ENCODE assay signal across 24 cellular contexts in the genomic region with DNA sequence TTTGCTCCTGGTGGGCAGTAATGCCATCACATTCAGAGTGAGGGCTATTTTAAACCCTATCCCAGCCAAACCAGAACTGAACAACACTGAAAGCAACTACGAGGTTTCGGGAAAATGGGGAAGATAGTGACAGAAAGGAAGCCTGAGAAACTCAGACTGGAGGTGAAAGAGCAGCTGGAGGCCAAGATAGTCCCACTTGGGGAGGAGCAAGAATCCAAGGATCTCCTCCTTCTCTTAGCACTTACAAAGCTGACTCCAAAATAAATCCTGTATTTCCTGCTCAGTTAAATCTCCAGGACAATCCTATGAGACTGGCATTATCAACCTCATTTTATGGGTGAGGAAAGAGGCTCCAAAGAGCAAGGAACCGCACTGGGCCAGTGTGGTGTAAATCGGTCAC.
"Had no signal": no experiment of that assay in that cellular context is flagged by ENCODE, and none has a peak within 500 bp of the region (broad histone marks: within the 10 kb centered on the region; RNA-seq: fewer than 3 reads in every experiment).

No MANE protein-coding gene starts in this region.

- H3K27ac Mint-ChIP-seq: naive thymus-derived CD8-positive, alpha-beta T cell; nephron; neural progenitor cell; stimulated activated effector memory CD8-positive, alpha-beta T cell treated with anti-CD3 and anti-CD28 coated beads, Interleukin-12 subunit alpha, Interleukin-12 subunit beta, amount 100 ng/mL, for 72 hours; stimulated activated naive B cell treated with anti-CD40 and anti-IgM and Interleukin-4, amounts not matched to agents 10 μg/mL and 1 μg/mL and 100 μg/mL, for 72 hours; stimulated activated naive CD8-positive, alpha-beta T cell treated with anti-CD3 and anti-CD28 coated beads, Interleukin-15, Interleukin-2, amounts not matched to agents 100 ng/mL and 50 ng/mL, for 24 hours had no signal

- H3K9me3 ChIP-seq: pancreas, psoas muscle, right lobe of liver, sigmoid colon, stomach, thoracic aorta, thyroid gland, tibial nerve, vagina had no signal

- H3K27me3 Mint-ChIP-seq: stimulated activated naive B cell treated with anti-CD40 and anti-IgM and Interleukin-4, amounts not matched to agents 10 μg/mL and 1 μg/mL and 100 μg/mL, for 72 hours; stimulated activated naive CD8-positive, alpha-beta T cell treated with anti-CD3 and anti-CD28 coated beads, Interleukin-15, Interleukin-2, amounts not matched to agents 100 ng/mL and 50 ng/mL, for 24 hours had no signal

- ATAC-seq: naive thymus-derived CD8-positive, alpha-beta T cell; pancreas; psoas muscle; right cardiac atrium; right lobe of liver; stimulated activated effector memory CD8-positive, alpha-beta T cell treated with anti-CD3 and anti-CD28 coated beads, Interleukin-12 subunit alpha, Interleukin-12 subunit beta, amount 100 ng/mL, for 72 hours; stimulated activated naive B cell treated with anti-CD40 and anti-IgM and Interleukin-4, amounts not matched to agents 10 μg/mL and 1 μg/mL and 100 μg/mL, for 72 hours had no signal

- H3K9me3 Mint-ChIP-seq: naive B cell; naive thymus-derived CD8-positive, alpha-beta T cell; nephron; neural progenitor cell; stimulated activated effector memory CD8-positive, alpha-beta T cell treated with anti-CD3 and anti-CD28 coated beads, Interleukin-12 subunit alpha, Interleukin-12 subunit beta, amount 100 ng/mL, for 72 hours; stimulated activated naive B cell treated with anti-CD40 and anti-IgM and Interleukin-4, amounts not matched to agents 10 μg/mL and 1 μg/mL and 100 μg/mL, for 72 hours; stimulated activated naive CD8-positive, alpha-beta T cell treated with anti-CD3 and anti-CD28 coated beads, Interleukin-15, Interleukin-2, amounts not matched to agents 100 ng/mL and 50 ng/mL, for 24 hours had no signal

- H3K27ac ChIP-seq: neural progenitor cell, pancreas, psoas muscle, right lobe of liver, sigmoid colon, stomach, thoracic aorta, thyroid gland, tibial nerve, vagina had no signal

- DNase-seq: naive B cell; naive thymus-derived CD8-positive, alpha-beta T cell; pancreas; psoas muscle; right cardiac atrium; right lobe of liver; sigmoid colon; small intestine; stimulated activated CD4-positive, alpha-beta T cell treated with anti-CD3 and anti-CD28 coated beads, Interleukin-15, amount 100 ng/mL, for 24 hours; stimulated activated CD4-positive, alpha-beta T cell treated with anti-CD3 and anti-CD28 coated beads, Interleukin-2, amount 100 ng/mL, for 24 hours; stimulated activated CD4-positive, alpha-beta T cell treated with anti-CD3 and anti-CD28 coated beads, Interleukin-2, amount 100 ng/mL, for 48 hours; stimulated activated CD4-positive, alpha-beta T cell treated with anti-CD3 and anti-CD28 coated beads, Interleukin-4, amount 100 ng/mL, for 24 hours; stimulated activated naive B cell treated with anti-CD40 and anti-IgM and Interleukin-4, amounts not matched to agents 10 μg/mL and 1 μg/mL and 100 μg/mL, for 72 hours; stimulated activated naive CD4-positive, alpha-beta T cell treated with Interleukin-2 at 50 U/mL for 16 hours; stomach; thyroid gland; trophoblast cell had no signal

- H3K4me3 Mint-ChIP-seq: naive B cell; naive thymus-derived CD8-positive, alpha-beta T cell; nephron; neural progenitor cell; stimulated activated effector memory CD8-positive, alpha-beta T cell treated with anti-CD3 and anti-CD28 coated beads, Interleukin-12 subunit alpha, Interleukin-12 subunit beta, amount 100 ng/mL, for 72 hours; stimulated activated naive B cell treated with anti-CD40 and anti-IgM and Interleukin-4, amounts not matched to agents 10 μg/mL and 1 μg/mL and 100 μg/mL, for 72 hours; stimulated activated naive CD8-positive, alpha-beta T cell treated with anti-CD3 and anti-CD28 coated beads, Interleukin-15, Interleukin-2, amounts not matched to agents 100 ng/mL and 50 ng/mL, for 24 hours had no signal

- H3K36me3 Mint-ChIP-seq: naive B cell; naive thymus-derived CD8-positive, alpha-beta T cell; neural progenitor cell; stimulated activated effector memory CD8-positive, alpha-beta T cell treated with anti-CD3 and anti-CD28 coated beads, Interleukin-12 subunit alpha, Interleukin-12 subunit beta, amount 100 ng/mL, for 72 hours; stimulated activated naive B cell treated with anti-CD40 and anti-IgM and Interleukin-4, amounts not matched to agents 10 μg/mL and 1 μg/mL and 100 μg/mL, for 72 hours had no signal

- H3K4me2 ChIP-seq: neural progenitor cell had no signal

- H3K4me3 ChIP-seq: neural progenitor cell, pancreas, psoas muscle, right lobe of liver, sigmoid colon, stomach, thoracic aorta, thyroid gland, tibial nerve, vagina had no signal

- H3K4me1 Mint-ChIP-seq: naive B cell; nephron; stimulated activated effector memory CD8-positive, alpha-beta T cell treated with anti-CD3 and anti-CD28 coated beads, Interleukin-12 subunit alpha, Interleukin-12 subunit beta, amount 100 ng/mL, for 72 hours had no signal

- H3K27me3 ChIP-seq: neural progenitor cell, pancreas, right lobe of liver, sigmoid colon, stomach, thyroid gland, tibial nerve, vagina had no signal

- H3K4me1 ChIP-seq: pancreas, psoas muscle, right lobe of liver, sigmoid colon, stomach, thyroid gland, tibial nerve, vagina had no signal

- H3K9ac ChIP-seq: neural progenitor cell had no signal

- H3K36me3 ChIP-seq: neural progenitor cell, pancreas, right lobe of liver, sigmoid colon, stomach, thoracic aorta, thyroid gland, tibial nerve, vagina had no signal
